ENCODE assay signal across 25 cellular contexts in the genomic region with DNA sequence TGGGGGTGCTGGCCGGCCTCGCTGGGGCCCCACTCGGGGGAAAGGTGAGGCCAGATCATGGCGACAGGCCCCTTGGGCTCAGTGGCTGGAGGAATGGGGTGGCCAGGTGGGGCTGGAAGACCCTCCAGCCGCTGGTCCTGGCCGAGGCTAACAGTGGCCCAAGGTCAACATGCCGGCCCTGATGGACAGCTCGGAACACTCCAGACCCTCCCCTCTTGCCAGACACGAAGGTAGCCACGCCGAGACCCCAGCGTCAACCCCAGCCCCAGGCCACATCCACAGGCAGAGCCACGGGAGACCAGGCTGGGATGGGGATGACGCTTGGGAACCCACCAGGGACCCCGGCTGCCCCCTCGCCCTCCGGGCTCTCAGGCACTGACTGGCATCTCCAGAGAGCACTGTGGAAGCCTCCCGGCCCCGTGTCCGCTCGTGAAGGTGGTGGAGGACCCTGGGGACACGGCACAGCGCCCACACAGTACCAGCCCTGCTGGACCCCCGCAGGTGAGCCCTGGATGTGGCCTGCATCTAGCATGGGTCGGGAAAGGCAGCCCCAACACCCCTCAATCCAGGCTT. TPM values are rescaled to one million over a fixed set of nuclear protein-coding genes. Genes with fewer than 3 reads are reported as not detected.
"Had no signal": no experiment of that assay in that cellular context is flagged by ENCODE, and none has a peak within 500 bp of the region (broad histone marks: within the 10 kb centered on the region; RNA-seq: fewer than 3 reads in every experiment).

No MANE protein-coding gene starts in this region.

- DNase-seq: activated CD4-positive, alpha-beta T cell treated with anti-CD3 and anti-CD28 coated beads, Interleukin-2, amount 50 U/mL, for 4 hours; activated CD8-positive, alpha-beta memory T cell treated with anti-CD3 and anti-CD28 coated beads for 24 hours; activated CD8-positive, alpha-beta memory T cell treated with anti-CD3 and anti-CD28 coated beads, Interleukin-2, amount 50 U/mL, for 4 hours; activated T-cell treated with anti-CD3 and anti-CD28 coated beads, Interleukin-2, amount 50 U/mL, for 24 hours; cerebellar nuclear complex; cortex of kidney; glutamatergic neuron; hippocampal formation; occipital lobe; posterior cingulate gyrus; small intestine; stimulated activated CD4-positive, alpha-beta T cell treated with anti-CD3 and anti-CD28 coated beads, Interleukin-15, amount 100 ng/mL, for 24 hours; stomach; T1000 had no signal

- H3K27ac ChIP-seq: stomach, suprapubic skin, tibial nerve had no signal

- H3K4me3 ChIP-seq: tibial nerve had no signal

- ATAC-seq: activated T-helper 17 cell treated with anti-CD3 and anti-CD28 coated beads, Interleukin-2, amount 50 U/mL, for 72 hours; sciatic nerve; stimulated activated memory B cell treated with anti-CD40 and anti-IgM and Interleukin-4, amounts not matched to agents 10 μg/mL and 1 μg/mL and 100 μg/mL, for 72 hours had no signal

- H3K4me3 Mint-ChIP-seq: activated naive CD8-positive, alpha-beta T cell; activated T-cell treated with anti-CD3 and anti-CD28 coated beads, Interleukin-2, amount 50 U/mL, for 24 hours; activated T-helper 17 cell treated with anti-CD3 and anti-CD28 coated beads, Interleukin-2, amount 50 U/mL, for 72 hours; nephron progenitor cell; stimulated activated memory B cell treated with anti-CD40 and anti-IgM and Interleukin-4, amounts not matched to agents 10 μg/mL and 1 μg/mL and 100 μg/mL, for 72 hours; T-helper 1 cell treated with Interleukin-12 subunit alpha and Interleukin-12 subunit beta and Interleukin-4 antibody, amounts not matched to agents 30 μg/mL and 1 μg/mL, for 36 hours; WTC11 had no signal

- H3K36me3 Mint-ChIP-seq: activated naive CD8-positive, alpha-beta T cell had no signal

- H3K27me3 Mint-ChIP-seq: activated naive CD8-positive, alpha-beta T cell; activated T-helper 17 cell treated with anti-CD3 and anti-CD28 coated beads, Interleukin-2, amount 50 U/mL, for 72 hours had no signal

- H3K4me1 Mint-ChIP-seq: activated T-helper 17 cell treated with anti-CD3 and anti-CD28 coated beads, Interleukin-2, amount 50 U/mL, for 72 hours; WTC11 had no signal

- H3K27ac Mint-ChIP-seq: activated naive CD8-positive, alpha-beta T cell; activated T-cell treated with anti-CD3 and anti-CD28 coated beads, Interleukin-2, amount 50 U/mL, for 24 hours; activated T-helper 17 cell treated with anti-CD3 and anti-CD28 coated beads, Interleukin-2, amount 50 U/mL, for 72 hours; nephron progenitor cell; stimulated activated memory B cell treated with anti-CD40 and anti-IgM and Interleukin-4, amounts not matched to agents 10 μg/mL and 1 μg/mL and 100 μg/mL, for 72 hours; T-helper 1 cell treated with Interleukin-12 subunit alpha and Interleukin-12 subunit beta and Interleukin-4 antibody, amounts not matched to agents 30 μg/mL and 1 μg/mL, for 36 hours; WTC11 had no signal

- H3K9me3 ChIP-seq: stomach, suprapubic skin, tibial nerve had no signal

- H3K9me3 Mint-ChIP-seq: activated T-cell treated with anti-CD3 and anti-CD28 coated beads, Interleukin-2, amount 50 U/mL, for 24 hours; activated T-helper 17 cell treated with anti-CD3 and anti-CD28 coated beads, Interleukin-2, amount 50 U/mL, for 72 hours; nephron progenitor cell; stimulated activated memory B cell treated with anti-CD40 and anti-IgM and Interleukin-4, amounts not matched to agents 10 μg/mL and 1 μg/mL and 100 μg/mL, for 72 hours; T-helper 1 cell treated with Interleukin-12 subunit alpha and Interleukin-12 subunit beta and Interleukin-4 antibody, amounts not matched to agents 30 μg/mL and 1 μg/mL, for 36 hours; WTC11 had no signal

RNA-seq across cellular contexts. Expression of a gene that starts 0.9 kb away (rescaled TPM):
- total RNA-seq: frontal cortex, liver, occipital lobe had no signal
